ENCODE assay signal across 10 cellular contexts in the genomic region with DNA sequence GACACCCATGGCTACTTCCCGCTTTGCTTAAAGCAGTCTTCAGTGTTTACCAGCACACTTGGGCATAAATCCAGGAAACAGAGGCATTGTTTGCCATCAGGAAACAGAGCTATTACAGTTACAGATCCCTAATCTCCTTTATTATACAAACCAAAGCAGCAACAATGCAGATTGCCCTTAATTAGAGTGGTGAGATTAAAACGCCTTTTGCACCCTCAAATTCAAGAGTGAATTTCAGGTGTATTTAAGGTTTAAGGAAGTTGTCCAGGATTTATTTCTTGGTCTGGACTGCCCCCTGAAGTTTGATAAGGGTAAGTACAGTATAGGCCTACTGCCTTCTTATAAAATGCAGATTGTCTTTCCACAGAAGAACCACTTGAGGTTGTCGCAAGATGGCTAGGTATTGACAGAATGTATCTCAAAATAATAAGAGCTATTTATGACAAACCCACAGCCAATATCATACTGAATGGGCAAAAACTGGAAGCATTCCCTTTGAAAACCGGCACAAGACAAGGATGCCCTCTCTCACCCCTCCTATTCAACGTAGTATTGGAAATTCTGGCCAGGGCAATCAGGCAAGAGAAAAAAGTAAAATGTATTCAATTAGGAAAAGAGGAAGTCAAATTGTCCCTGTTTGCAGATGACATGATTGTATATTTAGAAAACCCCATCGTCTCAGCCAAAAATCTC. TPM values are rescaled to one million over a fixed set of nuclear protein-coding genes. Genes with fewer than 3 reads are reported as not detected.
A peak's percentile ranks its signal among the peaks of the same experiment; 100 is the strongest.
DNase-seq lines count a peak whose midpoint lies in the region; ATAC-seq and TF ChIP-seq lines count a peak whose summit lies in the region.
"Not testable (repeated sequence)": the region's sequence is repeated elsewhere in the genome, so short reads cannot be mapped to it uniquely, and the experiment has no call there.
"Had no signal": no experiment of that assay in that cellular context is flagged by ENCODE, and none has a peak within 500 bp of the region (broad histone marks: within the 10 kb centered on the region; RNA-seq: fewer than 3 reads in every experiment).

No MANE protein-coding gene starts in this region.

- peak; percentile 67 for ATAC-seq in Panc1

- H3K27me3 ChIP-seq in Panc1 (ENCODE audit: control insufficient read depth, insufficient read depth, low read length); suprapubic skin: not testable (repeated sequence)

- peak; percentile 82 for DNase-seq in COR-L47 (lab: John Stamatoyannopoulos, UW)
- peak; percentile 39 for DNase-seq in HCEC 1CT
- DNase-seq in NCI-H2029 treated with DMSO at 0.1 percent for 48 hours (lab: John Stamatoyannopoulos, UW) = peak; percentile 93
- DNase-seq in Panc1 (ENCODE audit: low read depth, low spot score) = peak; percentile 51
- peak; percentile 34 for DNase-seq in globus pallidus (ENCODE audit: low spot score)
- DNase-seq in mesothelial cell of epicardium (ENCODE audit: low spot score in 2 of 2, unreplicated experiment in 2 of 2); suprapubic skin (ENCODE audit: low spot score in 2 of 2): not testable (repeated sequence)

- H3K9me3 Mint-ChIP-seq in brain, mesothelial cell of epicardium: not testable (repeated sequence)

- in situ Hi-C loops in Panc1 (cut with HindIII; ENCODE audit: low pct_unique_long_range_greater_than_20kb, low sequenced_read_pairs) = not testable (repeated sequence)

- 33% methylated on average over 6 of the region's 6 CpGs for WGBS in suprapubic skin

- not testable (repeated sequence) for H3K36me3 Mint-ChIP-seq in brain, mesothelial cell of epicardium

- not testable (repeated sequence) for TF ChIP-seq POLR2A in suprapubic skin (IDR thresholded peaks at IDR 0.05)

- BruUV-seq in Panc1 (replicated peaks; lab: Mats Ljungman, UMichigan) = not testable (repeated sequence)

- TF ChIP-seq CTCF in Panc1 (IDR thresholded peaks at IDR 0.05) (peak; percentile 64), brain (conservative IDR thresholded peaks at IDR 0.05) (peak; percentile 87), mesothelial cell of epicardium (IDR thresholded peaks at IDR 0.05; ENCODE audit: unreplicated experiment) (peak; percentile 81), suprapubic skin (IDR thresholded peaks at IDR 0.05) (peak; percentile 39 to 47)

- not testable (repeated sequence) for H3K4me3 ChIP-seq in Panc1 (ENCODE audit: low read depth in 2 of 2, low read length in 2 of 2); suprapubic skin

- CTCF ChIA-PET in Panc1 (lab: Charles Lee) = not testable (repeated sequence)

- not testable (repeated sequence) for H3K4me1 ChIP-seq in Panc1 (ENCODE audit: control insufficient read depth, insufficient read depth, low read length)
- H3K4me1 ChIP-seq in suprapubic skin = peaks cover 18% of the 10 kb centered on the region

- POLR2A ChIA-PET in Panc1 (lab: Charles Lee) = not testable (repeated sequence)

- intact Hi-C loops in Panc1 (cut with micrococcal nuclease; ENCODE audit: unreplicated experiment) = loop anchor here (2.0 kb wide), 2 partner anchors 142 to 572 kb away; no protein-coding TSS in a partner anchor

- H3K9me3 ChIP-seq in Panc1 (ENCODE audit: control insufficient read depth, insufficient read depth, low read depth, low read length); suprapubic skin: not testable (repeated sequence)

- H3K36me3 ChIP-seq in Panc1 (ENCODE audit: control insufficient read depth, insufficient read depth, low read length); suprapubic skin: not testable (repeated sequence)

- H3K27ac ChIP-seq in Panc1 (ENCODE audit: low read length); suprapubic skin: not testable (repeated sequence)

- TF ChIP-seq EP300 in suprapubic skin (IDR thresholded peaks at IDR 0.05) = not testable (repeated sequence)

- H3K4me3 Mint-ChIP-seq in brain, mesothelial cell of epicardium: not testable (repeated sequence)

- peak overlapping the region in 1 of 5 experiments; percentile 38 for H3K27ac Mint-ChIP-seq in brain
- H3K27ac Mint-ChIP-seq in mesothelial cell of epicardium = not testable (repeated sequence)

- not testable (repeated sequence) for H3K27me3 Mint-ChIP-seq in brain; mesothelial cell of epicardium (ENCODE audit: low read depth)

- peaks cover 16% of the 10 kb centered on the region for H3K4me1 Mint-ChIP-seq in brain
- H3K4me1 Mint-ChIP-seq in mesothelial cell of epicardium = not testable (repeated sequence)

RNA-seq across cellular contexts. Expression of a gene that starts 51.2 kb away (rescaled TPM):
- total RNA-seq in Panc1 (2021; ENCODE audit: unreplicated experiment) = 0.95 TPM
- polyA plus RNA-seq in Panc1 (2012; ENCODE audit: insufficient read length) = 0.27 TPM
- polyA plus RNA-seq in brain (ENCODE audit: insufficient read depth, low read depth, low replicate concordance) = not detected
- 1.4 to 2.2 TPM (median 1.6 TPM) in 3 replicates for total RNA-seq in mesothelial cell of epicardium
- total RNA-seq in suprapubic skin = under 1 TPM in 2 of 4 donors, not detected in 2; 0.31 to 0.42 TPM
- total RNA-seq: activated CD4-positive, alpha-beta memory T cell treated with anti-CD3 and anti-CD28 coated beads for 36 hours; mesenteric fat pad had no signal
